Comparison of ENCODE assay signal across 23 cellular contexts in the genomic region with DNA sequence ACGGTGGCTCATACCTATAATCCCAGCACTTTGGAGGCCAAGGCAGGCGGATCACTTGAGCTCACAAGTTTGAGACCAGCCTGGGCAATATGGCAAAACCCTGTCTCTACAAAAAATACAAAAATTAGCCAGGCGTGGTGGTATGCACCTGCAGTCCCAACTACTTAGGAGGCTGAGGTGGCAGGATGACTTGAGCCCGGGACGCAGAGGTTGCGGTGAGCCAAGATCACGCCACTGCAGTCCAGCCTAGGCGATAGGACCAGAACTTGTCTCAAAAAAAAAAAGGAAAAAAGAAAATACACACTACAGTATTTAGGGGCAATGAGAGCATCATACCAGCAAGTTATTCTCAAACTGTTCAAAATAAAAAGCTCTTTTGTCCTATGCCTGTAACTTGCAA.
"Had no signal": no experiment of that assay in that cellular context is flagged by ENCODE, and none has a peak within 500 bp of the region (broad histone marks: within the 10 kb centered on the region; RNA-seq: fewer than 3 reads in every experiment).

No MANE protein-coding gene starts in this region.

- H3K4me3 Mint-ChIP-seq: activated CD4-positive, alpha-beta memory T cell treated with anti-CD3 and anti-CD28 coated beads, Interleukin-2, amount 10 ng/mL, durations not matched to agents 7 days and 5 days; activated CD4-positive, alpha-beta T cell treated with anti-CD3 and anti-CD28 coated beads, Interleukin-2, amount 10 ng/mL, durations not matched to agents 7 days and 5 days; activated T-cell treated with anti-CD3 and anti-CD28 coated beads, Interleukin-2, amount 50 U/mL, for 24 hours; stimulated activated effector memory CD8-positive, alpha-beta T cell treated with anti-CD3 and anti-CD28 coated beads, Interleukin-12 subunit alpha, Interleukin-12 subunit beta, amount 100 ng/mL, for 72 hours had no signal

- H3K27me3 ChIP-seq: esophagus squamous epithelium, left lung, pancreas, stomach, tibial artery had no signal

- H3K9me3 ChIP-seq: esophagus squamous epithelium, pancreas, prostate gland, stomach had no signal

- H3K27me3 Mint-ChIP-seq: activated CD4-positive, alpha-beta memory T cell treated with anti-CD3 and anti-CD28 coated beads, Interleukin-2, amount 10 ng/mL, durations not matched to agents 7 days and 5 days; activated CD4-positive, alpha-beta T cell treated with anti-CD3 and anti-CD28 coated beads, Interleukin-2, amount 10 ng/mL, durations not matched to agents 7 days and 5 days; activated T-cell treated with anti-CD3 and anti-CD28 coated beads, Interleukin-2, amount 50 U/mL, for 24 hours had no signal

- ATAC-seq: left lung; pancreas; sciatic nerve; stimulated activated effector memory CD8-positive, alpha-beta T cell treated with anti-CD3 and anti-CD28 coated beads, Interleukin-12 subunit alpha, Interleukin-12 subunit beta, amount 100 ng/mL, for 72 hours had no signal

- H3K36me3 ChIP-seq: esophagus squamous epithelium, left lung, pancreas, prostate gland, stomach, tibial artery had no signal

- H3K4me3 ChIP-seq: esophagus squamous epithelium, left lung, lung, pancreas, prostate gland, skin epidermis, stomach, tibial artery had no signal

- H3K9me3 Mint-ChIP-seq: activated T-cell treated with anti-CD3 and anti-CD28 coated beads, Interleukin-2, amount 50 U/mL, for 24 hours; stimulated activated effector memory CD8-positive, alpha-beta T cell treated with anti-CD3 and anti-CD28 coated beads, Interleukin-12 subunit alpha, Interleukin-12 subunit beta, amount 100 ng/mL, for 72 hours had no signal

- H3K27ac Mint-ChIP-seq: activated CD4-positive, alpha-beta memory T cell treated with anti-CD3 and anti-CD28 coated beads, Interleukin-2, amount 10 ng/mL, durations not matched to agents 7 days and 5 days; activated CD4-positive, alpha-beta T cell treated with anti-CD3 and anti-CD28 coated beads, Interleukin-2, amount 10 ng/mL, durations not matched to agents 7 days and 5 days had no signal

- DNase-seq: activated CD4-positive, alpha-beta memory T cell treated with anti-CD3 and anti-CD28 coated beads, Interleukin-2, amount 10 ng/mL, durations not matched to agents 7 days and 5 days; activated CD4-positive, alpha-beta T cell treated with anti-CD3 and anti-CD28 coated beads for 1 hour; activated CD4-positive, alpha-beta T cell treated with anti-CD3 and anti-CD28 coated beads, Interleukin-2, amount 10 ng/mL, durations not matched to agents 7 days and 5 days; activated CD8-positive, alpha-beta memory T cell treated with anti-CD3 and anti-CD28 coated beads, Interleukin-2, amount 50 U/mL, for 48 hours; activated gamma-delta T cell; activated naive CD4-positive, alpha-beta T cell treated with anti-CD3 and anti-CD28 coated beads, Interleukin-2, amount 50 U/mL, for 16 hours; activated T-cell treated with anti-CD3 and anti-CD28 coated beads, Interleukin-2, amount 50 U/mL, for 24 hours; dermis blood vessel endothelial cell; effector CD4-positive, alpha-beta T cell; esophagus squamous epithelium; left lung; pancreas; retina; stimulated activated CD4-positive, alpha-beta T cell treated with anti-CD3 and anti-CD28 coated beads, Interleukin-4, amount 100 ng/mL, for 24 hours; stomach; T-helper 2 cell; tibial artery had no signal

- H3K27ac ChIP-seq: epithelial cell of prostate, esophagus squamous epithelium, left lung, pancreas, prostate gland, skin epidermis, stomach, tibial artery had no signal
